Comparison of ENCODE assay signal across 14 cellular contexts in the genomic region with DNA sequence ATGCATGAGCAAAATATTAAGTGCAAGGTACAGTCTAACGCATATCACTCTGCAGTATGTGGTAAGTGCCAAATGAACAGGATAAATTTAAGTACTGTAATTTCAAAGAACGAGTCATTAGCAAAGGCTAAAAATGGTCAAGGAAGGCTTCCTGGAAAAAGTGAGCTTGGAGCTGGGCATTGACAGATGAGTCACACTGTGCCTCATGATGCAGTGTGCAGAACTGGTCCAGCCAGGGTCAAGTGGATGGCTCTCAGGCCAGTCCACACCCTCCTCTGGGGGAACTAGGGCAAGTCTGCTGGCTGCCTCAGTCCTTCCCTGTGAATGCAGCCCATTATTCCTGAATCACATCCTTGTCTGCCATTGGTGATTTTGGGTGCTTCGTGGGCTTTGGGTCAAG.
DNase-seq lines count a peak whose midpoint lies in the region; ATAC-seq and TF ChIP-seq lines count a peak whose summit lies in the region.
"Had no signal": no experiment of that assay in that cellular context is flagged by ENCODE, and none has a peak within 500 bp of the region (broad histone marks: within the 10 kb centered on the region; RNA-seq: fewer than 3 reads in every experiment).

No MANE protein-coding gene starts in this region.

- H3K4me1 ChIP-seq in endodermal cell (ENCODE audit: control insufficient read depth, insufficient read depth, low read length) (peaks cover 33% of the 10 kb centered on the region), lower lobe of right lung (peaks cover 6% of the 10 kb centered on the region)
- H3K4me1 ChIP-seq: gastrocnemius medialis, left ventricle myocardium inferior had no signal

- CTCF ChIA-PET in activated CD4-positive, alpha-beta memory T cell treated with anti-CD3 and anti-CD28 coated beads for 36 hours (lab: Charles Lee): no interaction called here

- H3K27ac ChIP-seq in endodermal cell (ENCODE audit: low read depth, low read length) (no peak overlapping the region), lower lobe of right lung (no peak overlapping the region)
- H3K27ac ChIP-seq: gastrocnemius medialis, left ventricle myocardium inferior had no signal

- H3K36me3 ChIP-seq in endodermal cell (ENCODE audit: control insufficient read depth, insufficient read depth, low read length) (no peaks in the 10 kb centered on the region), lower lobe of right lung (no peaks in the 10 kb centered on the region)
- H3K36me3 ChIP-seq: gastrocnemius medialis, left ventricle myocardium inferior had no signal

- H3K27me3 Mint-ChIP-seq in endodermal cell (ENCODE audit: insufficient read depth): peaks cover 22% of the 10 kb centered on the region
- peaks cover 8% of the 10 kb centered on the region for H3K27me3 Mint-ChIP-seq in activated CD4-positive, alpha-beta memory T cell treated with anti-CD3 and anti-CD28 coated beads for 36 hours

- H3K4me3 ChIP-seq in endodermal cell (ENCODE audit: low read length): no peak overlapping the region
- H3K4me3 ChIP-seq in lower lobe of right lung: no peak overlapping the region
- H3K4me3 ChIP-seq: gastrocnemius medialis, left ventricle myocardium inferior had no signal

- peak; percentile 97 for ATAC-seq in lower lobe of right lung
- no peak for ATAC-seq in GM21529 (IDR thresholded peaks at IDR 0.05; ENCODE audit: unreplicated experiment)
- ATAC-seq in GM19035 (IDR thresholded peaks at IDR 0.05; ENCODE audit: unreplicated experiment): no peak
- ATAC-seq: gastrocnemius medialis, T-cell had no signal

- POLR2A ChIA-PET in activated CD4-positive, alpha-beta memory T cell treated with anti-CD3 and anti-CD28 coated beads for 36 hours (lab: Charles Lee): no interaction called here

- TF ChIP-seq CTCF in endodermal cell (conservative IDR thresholded peaks at IDR 0.05) (no peak), lower lobe of right lung (IDR thresholded peaks at IDR 0.05) (no peak)

- no peak overlapping the region for H3K9ac ChIP-seq in endodermal cell (ENCODE audit: extremely low read depth, low read length, poor library complexity, severe bottlenecking)

- H3K4me1 Mint-ChIP-seq in endodermal cell: peaks cover 42% of the 10 kb centered on the region
- H3K4me1 Mint-ChIP-seq in activated CD4-positive, alpha-beta memory T cell treated with anti-CD3 and anti-CD28 coated beads for 36 hours (ENCODE audit: low read depth): no peaks in the 10 kb centered on the region
- H3K4me1 Mint-ChIP-seq: T-cell had no signal

- intact Hi-C loops in lower lobe of right lung (cut with DNase I): no loop called here
- intact Hi-C loops in activated CD4-positive, alpha-beta memory T cell treated with anti-CD3 and anti-CD28 coated beads for 36 hours (cut with micrococcal nuclease): no loop called here

- DNase-seq in AG08396 (ENCODE audit: low spot score): peak; percentile 29
- DNase-seq in HT-29 (ENCODE audit: low spot score): peak; percentile 23
- peak; percentile 19 for DNase-seq in endodermal cell
- DNase-seq in lower lobe of right lung: peak; percentile 76
- no peak for DNase-seq in GOT3 (lab: John Stamatoyannopoulos, UW)
- DNase-seq in activated CD4-positive, alpha-beta memory T cell treated with anti-CD3 and anti-CD28 coated beads for 36 hours: no peak
- DNase-seq: gastrocnemius medialis; KBM-7; left ventricle myocardium inferior; NCI-H2081; stimulated activated CD8-positive, alpha-beta memory T cell treated with anti-CD3 and anti-CD28 coated beads, Interleukin-4, amount 100 ng/mL, for 48 hours; T-cell had no signal

- H3K4me3 Mint-ChIP-seq in endodermal cell: no peak overlapping the region
- no peak overlapping the region for H3K4me3 Mint-ChIP-seq in activated CD4-positive, alpha-beta memory T cell treated with anti-CD3 and anti-CD28 coated beads for 36 hours
- H3K4me3 Mint-ChIP-seq: T-cell had no signal

- no peaks in the 10 kb centered on the region for H3K9me3 Mint-ChIP-seq in endodermal cell
- no peaks in the 10 kb centered on the region for H3K9me3 Mint-ChIP-seq in activated CD4-positive, alpha-beta memory T cell treated with anti-CD3 and anti-CD28 coated beads for 36 hours
- H3K9me3 Mint-ChIP-seq: T-cell had no signal

- no peaks in the 10 kb centered on the region for H3K36me3 Mint-ChIP-seq in endodermal cell (ENCODE audit: low read depth)
- no peaks in the 10 kb centered on the region for H3K36me3 Mint-ChIP-seq in activated CD4-positive, alpha-beta memory T cell treated with anti-CD3 and anti-CD28 coated beads for 36 hours
- H3K36me3 Mint-ChIP-seq: T-cell had no signal

- H3K27me3 ChIP-seq in endodermal cell (ENCODE audit: control insufficient read depth, insufficient read depth, low read length, poor library complexity, severe bottlenecking) (no peaks in the 10 kb centered on the region), lower lobe of right lung (ENCODE audit: low read depth) (no peaks in the 10 kb centered on the region)
- H3K27me3 ChIP-seq: gastrocnemius medialis had no signal

- whole genome bisulfite sequencing in endodermal cell (ENCODE audit: insufficient coverage in 1 of 2, insufficient read length in 1 of 2), 2 experiments: 88 to 100% methylated on average over 2 to 3 of the region's 3 CpGs

- H3K27ac Mint-ChIP-seq in endodermal cell: no peak overlapping the region
- no peak overlapping the region for H3K27ac Mint-ChIP-seq in activated CD4-positive, alpha-beta memory T cell treated with anti-CD3 and anti-CD28 coated beads for 36 hours
- H3K27ac Mint-ChIP-seq: T-cell had no signal

- H3K9me3 ChIP-seq in endodermal cell (ENCODE audit: control insufficient read depth, low read length) (no peaks in the 10 kb centered on the region), lower lobe of right lung (no peaks in the 10 kb centered on the region)
- H3K9me3 ChIP-seq: gastrocnemius medialis, left ventricle myocardium inferior had no signal

Comparison
In these comparisons a context has a peak if more than half of its experiments do, and no peak if none do; other contexts are left out.
1. DNase-seq: peak in AG08396 (single experiment), HT-29 (single experiment), endodermal cell (single experiment) and lower lobe of right lung (single experiment); none in GOT3 (single experiment) and activated CD4-positive, alpha-beta memory T cell treated with anti-CD3 and anti-CD28 coated beads for 36 hours (single experiment).
2. ATAC-seq: peak in lower lobe of right lung (2 of 2); none in GM21529 (single experiment) and GM19035 (single experiment).